9 cellular contexts compared by ENCODE assay signal in the genomic region with DNA sequence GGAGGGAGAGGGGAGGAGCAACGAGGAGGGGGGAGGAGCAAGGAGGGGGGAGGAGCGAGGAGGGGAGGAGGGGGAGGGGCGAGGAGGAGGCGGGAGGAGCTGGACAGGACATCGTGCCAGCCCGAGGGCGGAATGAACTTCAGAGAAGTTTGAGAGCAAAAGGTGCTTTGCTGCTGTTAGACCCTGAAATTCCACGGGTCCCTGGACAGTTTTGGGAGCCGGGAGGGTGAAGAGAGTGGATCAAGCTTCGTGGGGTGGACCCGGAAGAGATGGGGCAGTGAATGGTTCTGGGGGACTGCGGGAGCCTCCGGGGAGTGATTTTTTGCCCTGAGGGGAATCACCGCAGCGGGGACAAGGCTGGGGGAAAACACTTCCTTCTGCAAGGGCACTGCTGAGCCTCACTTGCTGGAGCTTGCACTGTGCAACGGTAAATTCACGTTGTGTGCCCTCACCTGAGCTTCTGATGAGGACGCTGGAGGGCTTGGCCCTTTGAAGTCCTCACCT. TPM values are rescaled to one million over a fixed set of nuclear protein-coding genes. Genes with fewer than 3 reads are reported as not detected.
DNase-seq lines count a peak whose midpoint lies in the region; ATAC-seq and TF ChIP-seq lines count a peak whose summit lies in the region.
"Had no signal": no experiment of that assay in that cellular context is flagged by ENCODE, and none has a peak within 500 bp of the region (broad histone marks: within the 10 kb centered on the region; RNA-seq: fewer than 3 reads in every experiment).

No MANE protein-coding gene starts in this region.

- H3K9me3 Mint-ChIP-seq in activated CD4-positive, alpha-beta memory T cell treated with anti-CD3 and anti-CD28 coated beads for 36 hours, result no peaks in the 10 kb centered on the region
- H3K9me3 Mint-ChIP-seq in stimulated activated naive CD8-positive, alpha-beta T cell treated with anti-CD3 and anti-CD28 coated beads, Interleukin-15, Interleukin-2, amounts not matched to agents 100 ng/mL and 50 ng/mL, for 24 hours, result no peaks in the 10 kb centered on the region

- peak overlapping the region; percentile 86 for H3K4me3 Mint-ChIP-seq in activated CD4-positive, alpha-beta memory T cell treated with anti-CD3 and anti-CD28 coated beads for 36 hours
- peak overlapping the region; percentile 92 for H3K4me3 Mint-ChIP-seq in stimulated activated naive CD8-positive, alpha-beta T cell treated with anti-CD3 and anti-CD28 coated beads, Interleukin-15, Interleukin-2, amounts not matched to agents 100 ng/mL and 50 ng/mL, for 24 hours

- H3K4me3 ChIP-seq in BLaER1, result peak overlapping the region; percentile 76

- TF ChIP-seq RAD21 in Ishikawa (IDR thresholded peaks at IDR 0.05; ENCODE audit: low read depth), result no peak

- H3K9me3 ChIP-seq in BLaER1, result peaks cover 9% of the 10 kb centered on the region

- peaks cover 37% of the 10 kb centered on the region for H3K4me1 ChIP-seq in BLaER1

- intact Hi-C loops in activated CD4-positive, alpha-beta memory T cell treated with anti-CD3 and anti-CD28 coated beads for 36 hours (cut with micrococcal nuclease), result no loop called here
- intact Hi-C loops in left cardiac atrium (cut with DNase I), result no loop called here

- H3K27ac Mint-ChIP-seq in activated CD4-positive, alpha-beta memory T cell treated with anti-CD3 and anti-CD28 coated beads for 36 hours, result peak overlapping the region; percentile 96
- peak overlapping the region; percentile 95 for H3K27ac Mint-ChIP-seq in stimulated activated naive CD8-positive, alpha-beta T cell treated with anti-CD3 and anti-CD28 coated beads, Interleukin-15, Interleukin-2, amounts not matched to agents 100 ng/mL and 50 ng/mL, for 24 hours

- no peaks in the 10 kb centered on the region for H4K20me1 ChIP-seq in BLaER1

- peaks cover 1% of the 10 kb centered on the region for H3K36me3 Mint-ChIP-seq in activated CD4-positive, alpha-beta memory T cell treated with anti-CD3 and anti-CD28 coated beads for 36 hours
- H3K36me3 Mint-ChIP-seq in stimulated activated naive CD8-positive, alpha-beta T cell treated with anti-CD3 and anti-CD28 coated beads, Interleukin-15, Interleukin-2, amounts not matched to agents 100 ng/mL and 50 ng/mL, for 24 hours (ENCODE audit: low read depth), result no peaks in the 10 kb centered on the region

- H3K27me3 ChIP-seq in BLaER1, result no peaks in the 10 kb centered on the region

- CTCF ChIA-PET in activated CD4-positive, alpha-beta memory T cell treated with anti-CD3 and anti-CD28 coated beads for 36 hours (lab: Charles Lee), result interaction anchor here (0.7 to 2.0 kb wide), 8 partner anchors 14 to 60 kb away, joined by 3 to 8 read pairs (median 4); a partner anchor contains a TSS

- ATAC-seq in left cardiac atrium, result peak; percentile 49 to 52
- ATAC-seq in omental fat pad (ENCODE audit: low FRiP score), result no peak

- peak overlapping the region; percentile 100 for H3K4me2 ChIP-seq in BLaER1

- H3K27me3 Mint-ChIP-seq in activated CD4-positive, alpha-beta memory T cell treated with anti-CD3 and anti-CD28 coated beads for 36 hours, result no peaks in the 10 kb centered on the region
- H3K27me3 Mint-ChIP-seq in stimulated activated naive CD8-positive, alpha-beta T cell treated with anti-CD3 and anti-CD28 coated beads, Interleukin-15, Interleukin-2, amounts not matched to agents 100 ng/mL and 50 ng/mL, for 24 hours, result no peaks in the 10 kb centered on the region

- TF ChIP-seq EP300 in Ishikawa (IDR thresholded peaks at IDR 0.05; ENCODE audit: borderline replicate concordance), result no peak

- peak overlapping the region; percentile 99 for H3K27ac ChIP-seq in BLaER1

- no peak for TF ChIP-seq CTCF in omental fat pad (IDR thresholded peaks at IDR 0.05)

- peak; percentile 78 for DNase-seq in activated CD4-positive, alpha-beta memory T cell treated with anti-CD3 and anti-CD28 coated beads for 36 hours
- DNase-seq in left cardiac atrium (peak; percentile 47), GOT3 (lab: John Stamatoyannopoulos, UW) (no peak), NCI-H2081 (lab: John Stamatoyannopoulos, UW) (no peak), omental fat pad (ENCODE audit: low spot score) (no peak)

- peaks cover 36% of the 10 kb centered on the region for H3K4me1 Mint-ChIP-seq in activated CD4-positive, alpha-beta memory T cell treated with anti-CD3 and anti-CD28 coated beads for 36 hours (ENCODE audit: low read depth)
- H3K4me1 Mint-ChIP-seq in stimulated activated naive CD8-positive, alpha-beta T cell treated with anti-CD3 and anti-CD28 coated beads, Interleukin-15, Interleukin-2, amounts not matched to agents 100 ng/mL and 50 ng/mL, for 24 hours (ENCODE audit: low read depth), result peaks cover 47% of the 10 kb centered on the region

- peak overlapping the region; percentile 95 for H3K9ac ChIP-seq in BLaER1

- POLR2A ChIA-PET in activated CD4-positive, alpha-beta memory T cell treated with anti-CD3 and anti-CD28 coated beads for 36 hours (lab: Charles Lee), result interaction anchor here (1.3 to 2.1 kb wide), 4 partner anchors 12 to 60 kb away, joined by 3 to 9 read pairs (median 6); a partner anchor contains a TSS

- H3K36me3 ChIP-seq in BLaER1, result no peaks in the 10 kb centered on the region; the same call in 1 of the 2 replicates

TF ChIP-seq in Ishikawa, 13 proteins besides CTCF, POLR2A, EP300 and RAD21:
- TF ChIP-seq, protein P1, sequence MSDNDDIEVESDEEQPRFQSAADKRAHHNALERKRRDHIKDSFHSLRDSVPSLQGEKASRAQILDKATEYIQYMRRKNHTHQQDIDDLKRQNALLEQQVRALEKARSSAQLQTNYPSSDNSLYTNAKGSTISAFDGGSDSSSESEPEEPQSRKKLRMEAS (IDR thresholded peaks at IDR 0.05), result peak; percentile 75
- no peak for TF ChIP-seq TCF12 (IDR thresholded peaks at IDR 0.05; ENCODE audit: low read depth)
- TF ChIP-seq, protein P2, sequence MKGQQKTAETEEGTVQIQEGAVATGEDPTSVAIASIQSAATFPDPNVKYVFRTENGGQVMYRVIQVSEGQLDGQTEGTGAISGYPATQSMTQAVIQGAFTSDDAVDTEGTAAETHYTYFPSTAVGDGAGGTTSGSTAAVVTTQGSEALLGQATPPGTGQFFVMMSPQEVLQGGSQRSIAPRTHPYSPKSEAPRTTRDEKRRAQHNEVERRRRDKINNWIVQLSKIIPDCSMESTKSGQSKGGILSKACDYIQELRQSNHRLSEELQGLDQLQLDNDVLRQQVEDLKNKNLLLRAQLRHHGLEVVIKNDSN (IDR thresholded peaks at IDR 0.05), result no peak
- no peak for TF ChIP-seq ZBTB7A (IDR thresholded peaks at IDR 0.05; ENCODE audit: low read depth)

RNA-seq across cellular contexts. Expression of a gene that starts 10.7 kb away (rescaled TPM):
- 1 to 10 TPM in 1 of 2 experiments, under 1 TPM in 1; 0.99 to 1.2 TPM for total RNA-seq in activated CD4-positive, alpha-beta memory T cell treated with anti-CD3 and anti-CD28 coated beads for 36 hours
- under 1 TPM; 0.16 to 0.62 TPM for total RNA-seq in left cardiac atrium
- total RNA-seq in omental fat pad, result 10 to 100 TPM in 1 of 4 donors, 1 to 10 TPM in 2, under 1 TPM in 1; 0.84 to 11.8 (median 3.8) TPM
- total RNA-seq: astrocyte had no signal

RNA-seq across cellular contexts. Expression of a gene that starts 21.4 kb away (rescaled TPM):
- total RNA-seq in activated CD4-positive, alpha-beta memory T cell treated with anti-CD3 and anti-CD28 coated beads for 36 hours, result 10 to 100 TPM; 74.3 to 75.0 TPM
- total RNA-seq in left cardiac atrium (10 to 100 TPM; 10.8 to 15.8 TPM), omental fat pad (10 to 100 TPM; 10.9 to 53.6 (median 19.8) TPM)

RNA-seq across cellular contexts. Expression of a gene that starts 30.8 kb away (rescaled TPM):
- 100 to 1,000 TPM; 210 to 214 TPM for total RNA-seq in activated CD4-positive, alpha-beta memory T cell treated with anti-CD3 and anti-CD28 coated beads for 36 hours
- total RNA-seq in left cardiac atrium (10 to 100 TPM; 75.5 to 87.3 TPM), omental fat pad (100 to 1,000 TPM in 1 of 4 donors, 10 to 100 TPM in 3; 69.6 to 124 (median 78.2) TPM)

RNA-seq across cellular contexts. Expression of a gene that starts 31.4 kb away (rescaled TPM):
- total RNA-seq in activated CD4-positive, alpha-beta memory T cell treated with anti-CD3 and anti-CD28 coated beads for 36 hours, result 10 to 100 TPM; 16.1 to 17.6 TPM
- 10 to 100 TPM; 21.1 to 21.6 TPM for total RNA-seq in left cardiac atrium
- total RNA-seq in omental fat pad, result 10 to 100 TPM in 3 of 4 donors, 1 to 10 TPM in 1; 6.8 to 19.2 (median 12.2) TPM

RNA-seq across cellular contexts. Expression of a gene that starts 31.8 kb away (rescaled TPM):
- total RNA-seq in activated CD4-positive, alpha-beta memory T cell treated with anti-CD3 and anti-CD28 coated beads for 36 hours, result not detected
- total RNA-seq in left cardiac atrium, result not detected
- not detected for total RNA-seq in omental fat pad
- total RNA-seq: astrocyte had no signal

Comparison
In these comparisons a context has a peak if more than half of its experiments do, and no peak if none do; other contexts are left out.
1. DNase-seq: peak in activated CD4-positive, alpha-beta memory T cell treated with anti-CD3 and anti-CD28 coated beads for 36 hours (single experiment) and left cardiac atrium (single experiment); none in GOT3 (single experiment), NCI-H2081 (0 of 2) and omental fat pad (single experiment).